ENCODE assay signal across 8 cellular contexts in the genomic region with DNA sequence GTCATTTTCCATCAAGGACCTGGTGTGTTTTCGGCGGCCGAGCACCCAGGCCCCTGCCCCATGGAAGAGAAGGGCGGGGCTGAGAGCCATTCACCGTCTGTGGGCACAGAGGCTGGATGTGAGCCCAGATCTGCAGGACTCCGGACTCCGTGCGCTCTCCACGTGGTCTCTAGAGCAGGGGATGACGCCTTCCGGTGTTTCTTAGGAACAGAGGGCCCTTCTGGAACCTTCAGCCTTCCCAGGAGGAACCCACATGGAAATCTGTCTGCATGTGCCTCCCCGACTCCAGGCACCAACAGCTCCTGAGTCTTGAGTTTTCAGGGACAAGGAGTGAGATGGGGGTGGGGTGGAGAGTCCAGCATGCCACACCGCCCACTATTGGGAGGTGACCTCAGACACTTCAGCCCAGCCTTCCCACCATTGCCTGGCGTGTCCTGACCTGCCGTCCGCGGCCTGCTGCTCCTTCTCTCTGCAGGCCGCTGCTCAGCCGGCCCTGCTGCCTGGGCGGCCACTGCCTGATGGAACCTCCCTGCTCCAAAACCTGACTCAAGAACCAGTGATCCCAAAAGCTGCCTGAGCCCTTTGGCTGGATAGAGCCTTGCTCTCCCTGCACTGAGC. TPM values are rescaled to one million over a fixed set of nuclear protein-coding genes. Genes with fewer than 3 reads are reported as not detected.
DNase-seq lines count a peak whose midpoint lies in the region; ATAC-seq, FAIRE-seq and TF ChIP-seq lines count a peak whose summit lies in the region.

No MANE protein-coding gene starts in this region.

- H4K20me1 ChIP-seq in BLaER1 treated with 17β-estradiol and CSF1 and Interleukin-3, amounts not matched to agents 10 nM and 100 nM, result peaks cover 14 to 43% (median 20%) of the 10 kb centered on the region in 11 experiments; a peak in 21 of 22 replicates

- H3K4me3 ChIP-seq in BLaER1 treated with 17β-estradiol and CSF1 and Interleukin-3, amounts not matched to agents 10 nM and 100 nM, result peak overlapping the region in 1 of 10 experiments; percentile 83; a peak in 1 of 20 replicates
- H3K4me3 ChIP-seq in fibroblast of mammary gland (ENCODE audit: control insufficient read depth, low read depth, low read length), result no peak overlapping the region

- H3K36me3 ChIP-seq in BLaER1 treated with 17β-estradiol and CSF1 and Interleukin-3, amounts not matched to agents 10 nM and 100 nM, result no peaks in the 10 kb centered on the region

- TF ChIP-seq POLR2A in GM12891 (IDR thresholded peaks at IDR 0.05; ENCODE audit: low read depth, low read length), result no peak

- DNase-seq in RWPE1 (ENCODE audit: low spot score) (peak; percentile 94), fibroblast of mammary gland (ENCODE audit: low read depth) (peak; percentile 49), natural killer cell (no peak), NCI-H1048 (lab: John Stamatoyannopoulos, UW) (no peak), GM12891 (ENCODE audit: insufficient read length, low spot score) (no peak), NAMALWA (ENCODE audit: low spot score) (no peak)

- H3K9ac ChIP-seq in BLaER1 treated with 17β-estradiol and CSF1 and Interleukin-3, amounts not matched to agents 10 nM and 100 nM, result peak overlapping the region in 7 of 11 experiments; percentile 27 to 96 (median 91); a peak in 7 of 22 replicates

- H3K4me2 ChIP-seq in BLaER1 treated with 17β-estradiol and CSF1 and Interleukin-3, amounts not matched to agents 10 nM and 100 nM, result peak overlapping the region; percentile 42 to 100 (median 99); a peak in 21 of 22 replicates

- peaks cover 0 to 24% of the 10 kb centered on the region in 2 donors for H3K4me1 Mint-ChIP-seq in natural killer cell

- FAIRE-seq in GM12891 (lab: Jason Lieb, UNC), result no peak

- peak overlapping the region in 1 of 2 donors; percentile 87 for H3K27ac Mint-ChIP-seq in natural killer cell

- H3K36me3 Mint-ChIP-seq in natural killer cell, result no peaks in the 10 kb centered on the region

- ATAC-seq in natural killer cell (no peak), HG02610 (IDR thresholded peaks at IDR 0.05; ENCODE audit: unreplicated experiment) (no peak)

- H3K9me3 Mint-ChIP-seq in natural killer cell, result no peaks in the 10 kb centered on the region

- CTCF ChIA-PET in RWPE1 (lab: Yijun Ruan, JAX), result interaction anchor here (0.7 to 1.4 kb wide), 9 partner anchors 32 to 159 kb away, joined by 3 to 7 read pairs (median 4); no protein-coding TSS in a partner anchor

- peak overlapping the region in 6 of 11 experiments; percentile 87 to 97 (median 94); a peak in 10 of 22 replicates for H3K27ac ChIP-seq in BLaER1 treated with 17β-estradiol and CSF1 and Interleukin-3, amounts not matched to agents 10 nM and 100 nM
- H3K27ac ChIP-seq in RWPE1, result peak overlapping the region; percentile 99

- no peak for TF ChIP-seq CTCF in RWPE1 (conservative IDR thresholded peaks at IDR 0.05; ENCODE audit: low read depth)
- no peak for TF ChIP-seq CTCF in fibroblast of mammary gland (conservative IDR thresholded peaks at IDR 0.05; ENCODE audit: control insufficient read depth, insufficient read depth, low read depth, low read length)
- no peak for TF ChIP-seq CTCF in natural killer cell (IDR thresholded peaks at IDR 0.05)

- intact Hi-C loops in natural killer cell (cut with micrococcal nuclease), result loop anchor here (10.0 kb wide), 2 partner anchors 71 to 159 kb away; a partner anchor contains a TSS

- POLR2A ChIA-PET in RWPE1 (lab: Yijun Ruan, JAX; ENCODE audit: low non-redundant PET), result interaction anchor here (0.9 to 2.1 kb wide), 2 partner anchors 54 to 150 kb away, joined by 3 to 5 read pairs; no protein-coding TSS in a partner anchor

- H3K27me3 ChIP-seq in BLaER1 treated with 17β-estradiol and CSF1 and Interleukin-3, amounts not matched to agents 10 nM and 100 nM, result peaks cover 0 to 8% (median 0%) of the 10 kb centered on the region in 11 experiments; a peak in 3 of 22 replicates

- H3K27me3 Mint-ChIP-seq in natural killer cell (ENCODE audit: low read depth in 2 of 2), result no peaks in the 10 kb centered on the region

- H3K9me3 ChIP-seq in BLaER1 treated with 17β-estradiol and CSF1 and Interleukin-3, amounts not matched to agents 10 nM and 100 nM (replicated peaks in 1 of 11), result no peaks in the 10 kb centered on the region

- H3K4me3 Mint-ChIP-seq in natural killer cell, result peak overlapping the region; percentile 84

- peaks cover 55 to 88% (median 81%) of the 10 kb centered on the region in 10 experiments for H3K4me1 ChIP-seq in BLaER1 treated with 17β-estradiol and CSF1 and Interleukin-3, amounts not matched to agents 10 nM and 100 nM

TF ChIP-seq in GM12891, 5 proteins besides CTCF, POLR2A, EP300 and RAD21:
- TF ChIP-seq POLR2AphosphoS5 (IDR thresholded peaks at IDR 0.05; ENCODE audit: low read depth, low read length) (no peak), TAF1 (IDR thresholded peaks at IDR 0.05; ENCODE audit: low read depth, low read length) (no peak), POU2F2 (IDR thresholded peaks at IDR 0.05; ENCODE audit: low read depth, low read length) (no peak), PAX5 (IDR thresholded peaks at IDR 0.05; ENCODE audit: insufficient read depth, low read length, severe bottlenecking) (no peak), SPI1 (IDR thresholded peaks at IDR 0.05; ENCODE audit: low read depth, low read length) (no peak)

RNA-seq across cellular contexts. Expression of a gene that starts 2.4 kb away (rescaled TPM):
- 10 to 100 TPM; 30.9 to 64.1 (median 42.2) TPM for total RNA-seq in natural killer cell
- polyA plus RNA-seq in GM12891 (2012; ENCODE audit: low read depth, missing spikeins), result 28.3 TPM

Comparison
In these comparisons a context has a peak if more than half of its experiments do, and no peak if none do; other contexts are left out.
1. DNase-seq: peak in RWPE1 (single experiment) and fibroblast of mammary gland (single experiment); none in natural killer cell (single experiment), NCI-H1048 (single experiment), GM12891 (single experiment) and NAMALWA (single experiment).